Comparison of ENCODE assay signal across 8 cellular contexts in genomic region chr12:54032627-54033100, GRCh38. TPM values are rescaled to one million over a fixed set of nuclear protein-coding genes. Genes with fewer than 3 reads are reported as not detected.
DNase-seq lines count a peak whose midpoint lies in the region; ATAC-seq and TF ChIP-seq lines count a peak whose summit lies in the region.

HOXC5 (plus strand) TSS chr12:54033050; CDS start chr12:54033123, 73 bp downstream.

- CTCF ChIA-PET in activated B cell treated with CpG ODN at 0.5 μM for 24 hours (lab: Charles Lee) = interaction anchor here (0.6 to 6.3 kb wide), 19 partner anchors 8 to 182 kb away, joined by 3 to 98 read pairs (median 4); partner anchors contain the start of genes HOXC4, HOXC8 and SMUG1

- H3K4me3 Mint-ChIP-seq in activated B cell treated with CpG ODN at 0.5 μM for 24 hours = peak within 1 kb of the TSS; percentile 70

- H3K27me3 Mint-ChIP-seq in activated B cell treated with CpG ODN at 0.5 μM for 24 hours = peaks cover 57% of the 10 kb centered on the region

- POLR2A ChIA-PET in activated B cell treated with CpG ODN at 0.5 μM for 24 hours (lab: Charles Lee) = interaction anchor here (0.5 to 1.5 kb wide), 6 partner anchors 21 to 175 kb away, joined by 4 to 7 read pairs (median 5); partner anchors contain the start of genes HOXC4 and SMUG1

- no peaks in the 10 kb centered on the region for H3K9me3 Mint-ChIP-seq in activated B cell treated with CpG ODN at 0.5 μM for 24 hours

- DNase-seq in NCI-H2171 treated with DMSO at 0.1 percent for 48 hours (lab: John Stamatoyannopoulos, UW) (peak; percentile 92), activated B cell treated with CpG ODN at 0.5 μM for 24 hours (peak; percentile 51), coronary artery (ENCODE audit: low spot score) (no peak), lung microvascular endothelial cell (ENCODE audit: low read depth in 2 of 2) (peak; percentile 48 to 63)
- peak; percentile 40 for DNase-seq in stimulated activated CD8-positive, alpha-beta memory T cell treated with anti-CD3 and anti-CD28 coated beads, Interleukin-15, amount 100 ng/mL, for 1 hour (ENCODE audit: low read depth)

- peak within 1 kb of the TSS; percentile 64 for H3K4me3 ChIP-seq in coronary artery

- H3K4me1 Mint-ChIP-seq in activated B cell treated with CpG ODN at 0.5 μM for 24 hours = peaks cover 30% of the 10 kb centered on the region

- intact Hi-C loops in activated B cell treated with CpG ODN at 0.5 μM for 24 hours (cut with micrococcal nuclease) = loop anchor here (1.0 to 5.0 kb wide), 6 partner anchors 26 to 175 kb away; no protein-coding TSS in a partner anchor

- TF ChIP-seq CTCF in 22Rv1 (IDR thresholded peaks at IDR 0.05) (peak; percentile 99), GM12873 (IDR thresholded peaks at IDR 0.05; ENCODE audit: insufficient read depth, low read depth, low read length, missing control alignments) (peak; percentile 97), activated B cell treated with CpG ODN at 0.5 μM for 24 hours (IDR thresholded peaks at IDR 0.05) (peak; percentile 66), coronary artery (IDR thresholded peaks at IDR 0.05) (peak; percentile 78)

- no peaks in the 10 kb centered on the region for H3K36me3 Mint-ChIP-seq in activated B cell treated with CpG ODN at 0.5 μM for 24 hours (ENCODE audit: low read depth)

- peak; percentile 63 for ATAC-seq in activated B cell treated with CpG ODN at 0.5 μM for 24 hours (ENCODE audit: low read depth)
- no peak for ATAC-seq in HG02678 (IDR thresholded peaks at IDR 0.05; ENCODE audit: unreplicated experiment)

- H3K27ac ChIP-seq in 22Rv1 (peak within 1 kb of the TSS; percentile 75), coronary artery (peak within 1 kb of the TSS in 1 of 2 donors; percentile 14)

- H3K27ac Mint-ChIP-seq in activated B cell treated with CpG ODN at 0.5 μM for 24 hours = peak within 1 kb of the TSS; percentile 24

RNA-seq across cellular contexts. Expression of gene HOXC5, which starts in this region (rescaled TPM):
- total RNA-seq in activated B cell treated with CpG ODN at 0.5 μM for 24 hours (not detected in 2 replicates), lung microvascular endothelial cell (not detected in 2 replicates)

Comparison
In these comparisons a context has a peak if more than half of its experiments do, and no peak if none do; other contexts are left out.
1. Peak in DNase-seq and ATAC-seq in activated B cell treated with CpG ODN at 0.5 μM for 24 hours; RNA of the gene not detected or under 1 TPM.
2. Peak in DNase-seq in lung microvascular endothelial cell; RNA of the gene not detected or under 1 TPM.